8 cellular contexts compared by ENCODE assay signal in the genomic region with DNA sequence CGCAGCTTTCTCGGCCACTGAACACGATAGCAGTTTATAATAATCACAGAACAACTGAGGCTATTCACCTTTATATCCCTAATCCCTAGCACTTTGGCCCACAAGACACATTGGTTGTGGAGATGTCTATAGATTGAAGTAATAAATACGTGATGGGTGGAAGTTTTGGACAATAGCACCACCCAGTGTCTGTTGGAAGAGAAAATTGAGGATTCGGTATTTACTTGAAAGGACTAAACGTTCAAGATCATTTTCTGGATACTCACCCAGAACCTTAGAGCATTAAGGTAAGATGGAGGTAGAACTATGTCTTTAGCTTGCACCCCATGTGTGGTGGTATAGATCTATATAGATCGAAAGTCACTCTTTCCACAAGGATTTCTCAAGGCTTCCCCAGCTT. TPM values are rescaled to one million over a fixed set of nuclear protein-coding genes. Genes with fewer than 3 reads are reported as not detected.
DNase-seq lines count a peak whose midpoint lies in the region; ATAC-seq and TF ChIP-seq lines count a peak whose summit lies in the region.

No MANE protein-coding gene starts in this region.

- H3K27me3 Mint-ChIP-seq in nephron (ENCODE audit: low read depth) = no peaks in the 10 kb centered on the region
- peaks cover 22 to 27% of the 10 kb centered on the region in 2 donors for H3K27me3 Mint-ChIP-seq in CD4-positive, alpha-beta memory T cell

- peak overlapping the region; percentile 50 to 73 for H3K27ac ChIP-seq in ascending aorta
- H3K27ac ChIP-seq in CD4-positive, alpha-beta memory T cell (ENCODE audit: low read depth, low read length) = no peak overlapping the region

- TF ChIP-seq CTCF in ascending aorta (IDR thresholded peaks at IDR 0.05) (peak in 1 of 3 experiments; percentile 36), nephron (IDR thresholded peaks at IDR 0.05; ENCODE audit: unreplicated experiment in 3 of 3) (no peak)

- POLR2A ChIA-PET in CD4-positive, alpha-beta memory T cell (lab: Charles Lee; ENCODE audit: partially characterized antibody) = no interaction called here

- no peaks in the 10 kb centered on the region for H3K4me1 Mint-ChIP-seq in nephron
- H3K4me1 Mint-ChIP-seq in CD4-positive, alpha-beta memory T cell = peaks cover 0 to 7% (median 2%) of the 10 kb centered on the region in 4 donors

- no peaks in the 10 kb centered on the region for H3K27me3 ChIP-seq in ascending aorta
- H3K27me3 ChIP-seq in CD4-positive, alpha-beta memory T cell (ENCODE audit: insufficient read depth, low read length) = no peaks in the 10 kb centered on the region

- peak; percentile 37 for DNase-seq in EH (ENCODE audit: low read depth)
- peak; percentile 50 for DNase-seq in NCI-H1092 treated with DMSO at 0.1 percent for 48 hours (lab: John Stamatoyannopoulos, UW)
- no peak for DNase-seq in ascending aorta (ENCODE audit: low spot score in 2 of 2)
- DNase-seq in CD4-positive, alpha-beta memory T cell = no peak

- intact Hi-C loops in ascending aorta (cut with DNase I) = loop anchor here (5.0 to 10.0 kb wide), 3 partner anchors 197 to 360 kb away; partner anchors contain the start of genes BEX5 and GPRASP2
- intact Hi-C loops in CD4-positive, alpha-beta memory T cell (cut with micrococcal nuclease) = loop anchor here (5.0 kb wide), 1 partner anchor 85 kb away; no protein-coding TSS in a partner anchor

- no peaks in the 10 kb centered on the region for H3K4me1 ChIP-seq in ascending aorta
- H3K4me1 ChIP-seq in CD4-positive, alpha-beta memory T cell (ENCODE audit: insufficient read depth, low read length) = peaks cover 5% of the 10 kb centered on the region

- no peaks in the 10 kb centered on the region for H3K36me3 ChIP-seq in ascending aorta
- H3K36me3 ChIP-seq in CD4-positive, alpha-beta memory T cell (ENCODE audit: insufficient read depth, low read length) = no peaks in the 10 kb centered on the region

- CTCF ChIA-PET in CD4-positive, alpha-beta memory T cell (lab: Charles Lee; ENCODE audit: partially characterized antibody) = interaction anchor here (0.7 to 1.0 kb wide), 2 partner anchors 11 to 23 kb away, joined by 3 to 4 read pairs; no protein-coding TSS in a partner anchor

- ATAC-seq in GM21723 (IDR thresholded peaks at IDR 0.05; ENCODE audit: unreplicated experiment) = no peak
- ATAC-seq in GM18868 (IDR thresholded peaks at IDR 0.05; ENCODE audit: unreplicated experiment) = no peak
- ATAC-seq in GM21528 (IDR thresholded peaks at IDR 0.05; ENCODE audit: low FRiP score, unreplicated experiment) = no peak

- no peaks in the 10 kb centered on the region for H3K9me3 ChIP-seq in ascending aorta
- H3K9me3 ChIP-seq in CD4-positive, alpha-beta memory T cell (ENCODE audit: control insufficient read depth in 1 of 2, low read length in 2 of 2) = no peaks in the 10 kb centered on the region

- H3K27ac Mint-ChIP-seq in nephron = peak overlapping the region in 1 of 3 experiments; percentile 12
- H3K27ac Mint-ChIP-seq in CD4-positive, alpha-beta memory T cell = no peak overlapping the region

- H3K4me3 Mint-ChIP-seq in nephron = peak overlapping the region; percentile 90 to 94 (median 93)
- peak overlapping the region in 2 of 8 donors; percentile 79 to 84 for H3K4me3 Mint-ChIP-seq in CD4-positive, alpha-beta memory T cell

- peaks cover 2% of the 10 kb centered on the region for H3K9me3 Mint-ChIP-seq in nephron
- no peaks in the 10 kb centered on the region for H3K9me3 Mint-ChIP-seq in CD4-positive, alpha-beta memory T cell

- H3K4me3 ChIP-seq in ascending aorta = peak overlapping the region in 1 of 2 donors; percentile 64
- no peak overlapping the region for H3K4me3 ChIP-seq in CD4-positive, alpha-beta memory T cell (ENCODE audit: low read length in 2 of 2)

- H3K36me3 Mint-ChIP-seq in nephron (ENCODE audit: low read depth) = peaks cover 22% of the 10 kb centered on the region
- no peaks in the 10 kb centered on the region for H3K36me3 Mint-ChIP-seq in CD4-positive, alpha-beta memory T cell

RNA-seq across cellular contexts. Expression of gene TMSB15A, which starts 0.8 kb away (rescaled TPM):
- not detected for total RNA-seq in ascending aorta
- not detected for total RNA-seq in CD4-positive, alpha-beta memory T cell
- not detected for polyA plus RNA-seq in CD4-positive, alpha-beta memory T cell

RNA-seq across cellular contexts. Expression of gene TCP11X2, which starts 45.7 kb away (rescaled TPM):
- total RNA-seq in ascending aorta = not detected
- total RNA-seq in CD4-positive, alpha-beta memory T cell = not detected
- polyA plus RNA-seq in CD4-positive, alpha-beta memory T cell = not detected

Comparison
In these comparisons a context has a peak if more than half of its experiments do, and no peak if none do; other contexts are left out.
1. DNase-seq: peak in EH (single experiment) and NCI-H1092 treated with DMSO at 0.1 percent for 48 hours (single experiment); none in ascending aorta (0 of 2) and CD4-positive, alpha-beta memory T cell (0 of 5).